Comparison of ENCODE assay signal across 17 cellular contexts in the genomic region with DNA sequence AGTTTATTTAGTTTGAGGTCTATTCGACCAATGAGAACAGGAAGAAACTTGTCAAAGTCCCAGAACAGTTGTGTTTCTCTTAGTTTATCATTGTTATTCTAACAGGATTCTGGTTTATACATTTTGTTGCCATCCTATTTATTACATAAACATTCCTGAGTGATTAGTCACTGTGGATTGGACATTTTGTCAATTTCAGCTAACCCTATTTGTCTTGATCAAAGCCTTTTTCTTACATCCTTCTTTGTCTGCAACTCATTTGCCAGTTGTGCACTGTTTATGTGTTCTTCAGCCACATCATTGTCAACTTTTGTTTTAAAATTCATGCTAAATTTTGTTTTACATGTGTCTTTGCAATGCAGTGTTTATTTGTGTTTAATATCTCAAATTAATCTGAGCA.
DNase-seq lines count a peak whose midpoint lies in the region; ATAC-seq, FAIRE-seq and TF ChIP-seq lines count a peak whose summit lies in the region.
"Had no signal": no experiment of that assay in that cellular context is flagged by ENCODE, and none has a peak within 500 bp of the region (broad histone marks: within the 10 kb centered on the region; RNA-seq: fewer than 3 reads in every experiment).

No MANE protein-coding gene starts in this region.

- no peak for DNase-seq in H54 (ENCODE audit: insufficient read length, low spot score)
- peak; percentile 9 for DNase-seq in bronchial epithelial cell (ENCODE audit: low read depth)
- peak; percentile 5 for DNase-seq in epithelial cell of esophagus (ENCODE audit: low read depth)
- DNase-seq in pulmonary artery endothelial cell (ENCODE audit: low read depth, low spot score), result peak; percentile 20
- no peak for DNase-seq in CD8-positive, alpha-beta T cell
- DNase-seq in NCI-H2227 (lab: John Stamatoyannopoulos, UW; ENCODE audit: unreplicated experiment), result no peak
- DNase-seq: ACHN; AML-193; CD4-positive, alpha-beta T cell; DMS153; DMS79; GF-D8 had no signal

- H3K9me3 ChIP-seq in CD8-positive, alpha-beta T cell (ENCODE audit: low read length), result no peaks in the 10 kb centered on the region
- H3K9me3 ChIP-seq: HAP-1 had no signal

- H3K4me1 Mint-ChIP-seq in CD8-positive, alpha-beta T cell (ENCODE audit: low read depth), result no peaks in the 10 kb centered on the region

- POLR2A ChIA-PET in CD8-positive, alpha-beta T cell (lab: Charles Lee), result no interaction called here

- H3K36me3 ChIP-seq in bronchial epithelial cell (ENCODE audit: control insufficient read depth, insufficient read depth, low read length), result no peaks in the 10 kb centered on the region
- no peaks in the 10 kb centered on the region for H3K36me3 ChIP-seq in CD8-positive, alpha-beta T cell (ENCODE audit: insufficient read depth, low read length)
- H3K36me3 ChIP-seq: HAP-1 had no signal

- no peak overlapping the region for H3K27ac Mint-ChIP-seq in CD8-positive, alpha-beta T cell
- H3K27ac Mint-ChIP-seq: CD4-positive, alpha-beta T cell had no signal

- intact Hi-C loops in CD8-positive, alpha-beta T cell (cut with DNase I, micrococcal nuclease), result no loop called here

- no peaks in the 10 kb centered on the region for H3K36me3 Mint-ChIP-seq in CD8-positive, alpha-beta T cell

- CTCF ChIA-PET in CD8-positive, alpha-beta T cell (lab: Charles Lee), result no interaction called here

- peaks cover 15% of the 10 kb centered on the region for H3K9me3 Mint-ChIP-seq in CD8-positive, alpha-beta T cell

- no peak for TF ChIP-seq POLR2A in H54 (IDR thresholded peaks at IDR 0.05; ENCODE audit: low read depth, low read length)

- ATAC-seq in CD8-positive, alpha-beta T cell, result no peak
- no peak for ATAC-seq in HG03521 (IDR thresholded peaks at IDR 0.05; ENCODE audit: unreplicated experiment)

- TF ChIP-seq CTCF in bronchial epithelial cell (IDR thresholded peaks at IDR 0.05; ENCODE audit: insufficient read depth, low read length, severe bottlenecking) (no peak), epithelial cell of esophagus (IDR thresholded peaks at IDR 0.05; ENCODE audit: insufficient read depth, low read depth, low read length, missing control alignments) (no peak)
- no peak for TF ChIP-seq CTCF in CD8-positive, alpha-beta T cell (IDR thresholded peaks at IDR 0.05)

- H3K4me1 ChIP-seq in CD8-positive, alpha-beta T cell (ENCODE audit: insufficient read depth, low read length), result no peaks in the 10 kb centered on the region
- H3K4me1 ChIP-seq: HAP-1 had no signal

- H3K27ac ChIP-seq in CD8-positive, alpha-beta T cell (ENCODE audit: low read depth, low read length), result no peak overlapping the region
- H3K27ac ChIP-seq: C4-2B, HL-60 had no signal

- no peaks in the 10 kb centered on the region for H3K27me3 Mint-ChIP-seq in CD8-positive, alpha-beta T cell (ENCODE audit: low read depth)
- H3K27me3 Mint-ChIP-seq: CD4-positive, alpha-beta T cell had no signal

- no peak overlapping the region for H3K4me3 Mint-ChIP-seq in CD8-positive, alpha-beta T cell
- H3K4me3 Mint-ChIP-seq: CD4-positive, alpha-beta T cell had no signal

- no peaks in the 10 kb centered on the region for H3K27me3 ChIP-seq in bronchial epithelial cell (ENCODE audit: control insufficient read depth, insufficient read depth, low read length)
- peaks cover 4% of the 10 kb centered on the region for H3K27me3 ChIP-seq in CD8-positive, alpha-beta T cell (ENCODE audit: insufficient read depth, low read length)

- FAIRE-seq in H54 (lab: Jason Lieb, UNC) (peak; percentile 71), bronchial epithelial cell (lab: Jason Lieb, UNC) (no peak)
- FAIRE-seq: H1 had no signal

- H3K4me3 ChIP-seq in bronchial epithelial cell (ENCODE audit: low read depth, low read length) (no peak overlapping the region), epithelial cell of esophagus (ENCODE audit: low read length) (no peak overlapping the region)
- H3K4me3 ChIP-seq in CD8-positive, alpha-beta T cell (ENCODE audit: low read depth, low read length), result no peak overlapping the region
- H3K4me3 ChIP-seq: HAP-1 had no signal

Comparison
In these comparisons a context has a peak if more than half of its experiments do, and no peak if none do; other contexts are left out.
1. DNase-seq: peak in bronchial epithelial cell (single experiment), epithelial cell of esophagus (single experiment) and pulmonary artery endothelial cell (single experiment); none in H54 (single experiment), CD8-positive, alpha-beta T cell (0 of 7) and NCI-H2227 (single experiment).